Comparison of ENCODE assay signal across 21 cellular contexts in the genomic region with DNA sequence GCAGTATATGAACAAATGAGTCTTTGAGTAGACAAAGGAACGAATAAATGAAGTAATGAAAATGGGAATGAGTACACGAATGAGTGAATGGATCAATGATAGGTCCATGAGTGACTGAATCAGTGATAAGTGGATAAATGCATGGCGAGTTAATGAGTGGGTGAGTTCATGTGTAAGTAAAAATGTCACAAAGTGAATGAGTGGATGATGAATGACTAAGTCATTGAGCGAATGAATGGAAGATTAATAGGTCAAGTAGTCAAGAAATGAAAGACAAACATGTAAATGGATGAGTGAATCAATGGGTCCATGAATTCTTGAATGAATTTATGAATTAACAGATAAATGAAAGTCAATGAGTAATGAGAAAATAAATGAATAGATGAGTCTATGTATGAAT.
"Had no signal": no experiment of that assay in that cellular context is flagged by ENCODE, and none has a peak within 500 bp of the region (broad histone marks: within the 10 kb centered on the region; RNA-seq: fewer than 3 reads in every experiment).

No MANE protein-coding gene starts in this region.

- H3K27ac Mint-ChIP-seq: naive thymus-derived CD4-positive, alpha-beta T cell; nephron progenitor cell had no signal

- H3K4me1 ChIP-seq: esophagus squamous epithelium, gastroesophageal sphincter, psoas muscle, transverse colon had no signal

- H3K4me3 ChIP-seq: esophagus squamous epithelium, gastroesophageal sphincter, lung, psoas muscle, stomach, thoracic aorta, transverse colon had no signal

- H3K27me3 ChIP-seq: esophagus squamous epithelium, transverse colon had no signal

- ATAC-seq: gastroesophageal sphincter; naive thymus-derived CD4-positive, alpha-beta T cell; sciatic nerve had no signal

- H3K9me3 ChIP-seq: esophagus squamous epithelium, gastroesophageal sphincter, psoas muscle, stomach, thoracic aorta, transverse colon had no signal

- DNase-seq: dermis blood vessel endothelial cell; esophagus squamous epithelium; glutamatergic neuron; islet precursor cell; left cardiac atrium; left ventricle myocardium superior; mesendoderm; naive thymus-derived CD4-positive, alpha-beta T cell; nephron progenitor cell; psoas muscle; stimulated activated CD4-positive, alpha-beta T cell treated with anti-CD3 and anti-CD28 coated beads, Interleukin-2, amount 100 ng/mL, for 24 hours; stimulated activated CD4-positive, alpha-beta T cell treated with anti-CD3 and anti-CD28 coated beads, Interleukin-4, amount 100 ng/mL, for 4 hours; stimulated activated naive CD4-positive, alpha-beta T cell; stomach; substantia nigra; transverse colon had no signal

- H3K4me3 Mint-ChIP-seq: naive thymus-derived CD4-positive, alpha-beta T cell; nephron progenitor cell had no signal

- H3K27ac ChIP-seq: esophagus squamous epithelium, gastroesophageal sphincter, psoas muscle, stomach, thoracic aorta, transverse colon had no signal

- H3K36me3 ChIP-seq: esophagus squamous epithelium, gastroesophageal sphincter, stomach, thoracic aorta, transverse colon had no signal

- FAIRE-seq: colon had no signal
